ENCODE assay signal across 21 cellular contexts in genomic region chr3:53775834-53776251, GRCh38.
A peak's percentile ranks its signal among the peaks of the same experiment; 100 is the strongest.
DNase-seq lines count a peak whose midpoint lies in the region; ATAC-seq, FAIRE-seq and TF ChIP-seq lines count a peak whose summit lies in the region.
"Had no signal": no experiment of that assay in that cellular context is flagged by ENCODE, and none has a peak within 500 bp of the region (broad histone marks: within the 10 kb centered on the region; RNA-seq: fewer than 3 reads in every experiment).

No MANE protein-coding gene starts in this region.

- no peak overlapping the region for H3K23ac ChIP-seq in mesenchymal stem cell (ENCODE audit: low read length in 2 of 2)

- H3K4me2 ChIP-seq in mammary epithelial cell (ENCODE audit: insufficient read depth, low read depth, low read length) = peak overlapping the region; percentile 18
- no peak overlapping the region for H3K4me2 ChIP-seq in mesenchymal stem cell (ENCODE audit: low read length, poor library complexity, severe bottlenecking)

- H3K4me3 ChIP-seq in mammary epithelial cell (replicated peaks in 1 of 3; ENCODE audit: insufficient read depth in 1 of 3, low read depth in 2 of 3, low read length in 3 of 3) (no peak overlapping the region), mesenchymal stem cell (ENCODE audit: insufficient read depth in 1 of 2, low read depth in 1 of 2, low read length in 2 of 2) (no peak overlapping the region)
- H3K4me3 ChIP-seq: K562, left lung, mucosa of descending colon, tibial artery had no signal

- no peak overlapping the region for H2BK5ac ChIP-seq in mesenchymal stem cell (ENCODE audit: low read depth, low read length, poor library complexity, severe bottlenecking)

- intact Hi-C loops in mammary epithelial cell (cut with micrococcal nuclease) = loop anchor here (2.0 kb wide), 1 partner anchor 19 kb away; no protein-coding TSS in a partner anchor

- peaks cover 28% of the 10 kb centered on the region for H3K4me1 ChIP-seq in mammary epithelial cell (ENCODE audit: insufficient read depth, low read length)
- H3K4me1 ChIP-seq in mesenchymal stem cell (ENCODE audit: control insufficient read depth, insufficient read depth, low read depth, low read length) = peaks cover 2% of the 10 kb centered on the region

- no peak overlapping the region for H3K9ac ChIP-seq in mammary epithelial cell (ENCODE audit: insufficient read depth, low read length)
- peak overlapping the region; percentile 34 for H3K9ac ChIP-seq in mesenchymal stem cell (ENCODE audit: low read length)

- TF ChIP-seq CTCF in D721Med (IDR thresholded peaks at IDR 0.05; ENCODE audit: insufficient read depth, missing control alignments) (no peak), mammary epithelial cell (conservative IDR thresholded peaks at IDR 0.05 in 1 of 2, IDR thresholded peaks at IDR 0.05 in 1 of 2; ENCODE audit: extremely low read depth in 1 of 2, insufficient read depth in 1 of 2, low read depth in 1 of 2, low read length in 2 of 2) (no peak)

- no peaks in the 10 kb centered on the region for H4K20me1 ChIP-seq in mammary epithelial cell (ENCODE audit: insufficient read depth, low read length)

- H3K36me3 ChIP-seq in mammary epithelial cell (ENCODE audit: insufficient read depth, low read length) = no peaks in the 10 kb centered on the region
- no peaks in the 10 kb centered on the region for H3K36me3 ChIP-seq in mesenchymal stem cell (ENCODE audit: control insufficient read depth in 1 of 2, insufficient read depth in 2 of 2, low read depth in 1 of 2, low read length in 2 of 2)
- H3K36me3 ChIP-seq: brain microvascular endothelial cell, left lung, neutrophil, tibial artery had no signal

- BruUV-seq in mammary epithelial cell (replicated peaks; lab: Mats Ljungman, UMichigan) = no TSS peak

- H2BK120ac ChIP-seq in mesenchymal stem cell (ENCODE audit: low read depth, low read length) = no peak overlapping the region

- H4K91ac ChIP-seq in mesenchymal stem cell (ENCODE audit: low read length) = no peak overlapping the region

- 11% methylated on average over 5 of the region's 5 CpGs for WGBS in mammary epithelial cell (ENCODE audit: low coverage, missing lambda C conversion rate)
- 89% methylated on average over 5 of the region's 5 CpGs for WGBS in mesenchymal stem cell

- H3K27me3 ChIP-seq in mammary epithelial cell (ENCODE audit: insufficient read depth, low read length) = no peaks in the 10 kb centered on the region
- peaks cover under 1 to 31% of the 10 kb centered on the region in 2 experiments for H3K27me3 ChIP-seq in mesenchymal stem cell (ENCODE audit: control insufficient read depth in 1 of 2, insufficient read depth in 1 of 2, low read length in 2 of 2)
- H3K27me3 ChIP-seq: brain microvascular endothelial cell, left lung, neutrophil, tibial artery had no signal

- no peak overlapping the region for H2BK12ac ChIP-seq in mesenchymal stem cell (ENCODE audit: low read length in 2 of 2)

- CTCF ChIA-PET in mammary epithelial cell (lab: Charles Lee; ENCODE audit: low non-redundant PET) = interaction anchor here (0.6 kb wide), 1 partner anchor 65 kb away, joined by 3 read pairs; no protein-coding TSS in a partner anchor

- peak; percentile 93 for FAIRE-seq in D721Med (lab: Jason Lieb, UNC)
- FAIRE-seq: K562 had no signal

- H3K9me3 ChIP-seq in mammary epithelial cell (replicated peaks; ENCODE audit: insufficient read depth, low read length) (no peaks in the 10 kb centered on the region), mesenchymal stem cell (ENCODE audit: control insufficient read depth, low read length) (no peaks in the 10 kb centered on the region)
- H3K9me3 ChIP-seq: left lung, mucosa of descending colon, neutrophil, tibial artery had no signal

- no peaks in the 10 kb centered on the region for H3K79me1 ChIP-seq in mesenchymal stem cell (replicated peaks; ENCODE audit: low read length, poor library complexity, severe bottlenecking)

- no peak overlapping the region for H2AK5ac ChIP-seq in mesenchymal stem cell (ENCODE audit: low read length, severe bottlenecking)

- H3K14ac ChIP-seq in mesenchymal stem cell (ENCODE audit: low read length in 2 of 2) = no peak overlapping the region

- H4K8ac ChIP-seq in mesenchymal stem cell (ENCODE audit: low read length) = no peak overlapping the region

- no peak overlapping the region for H3K4ac ChIP-seq in mesenchymal stem cell (ENCODE audit: low read depth in 1 of 2, low read length in 2 of 2)

- H2BK15ac ChIP-seq in mesenchymal stem cell (ENCODE audit: low read depth, poor library complexity, severe bottlenecking) = no peak overlapping the region

- H3K27ac ChIP-seq in mammary epithelial cell (ENCODE audit: insufficient read depth, low read depth, low read length) (peak overlapping the region; percentile 33), mesenchymal stem cell (ENCODE audit: low read length, poor library complexity, severe bottlenecking) (no peak overlapping the region)
- H3K27ac ChIP-seq: brain microvascular endothelial cell, left lung, neutrophil had no signal

- no peak overlapping the region for H3K18ac ChIP-seq in mesenchymal stem cell (ENCODE audit: low read depth in 1 of 2, low read length in 2 of 2)

- in situ Hi-C loops in mammary epithelial cell (cut with MboI; ENCODE audit: low sequenced_read_pairs in 2 of 2) = no loop called here

- no peaks in the 10 kb centered on the region for H3K79me2 ChIP-seq in mammary epithelial cell (ENCODE audit: insufficient read depth, low read length)

- H2AFZ ChIP-seq in mammary epithelial cell (ENCODE audit: low read depth, low read length) (peak overlapping the region; percentile 60), mesenchymal stem cell (ENCODE audit: low read depth, low read length) (no peak overlapping the region)

- ATAC-seq in GM21723 (IDR thresholded peaks at IDR 0.05; ENCODE audit: unreplicated experiment) (no peak), GM21825 (IDR thresholded peaks at IDR 0.05; ENCODE audit: unreplicated experiment) (no peak)
- ATAC-seq: activated T-cell treated with anti-CD3 and anti-CD28 coated beads, Interleukin-2, amount 50 U/mL, for 72 hours; K562; left lung; mucosa of descending colon; stimulated activated memory B cell treated with anti-CD40 and anti-IgM and Interleukin-4, amounts not matched to agents 10 μg/mL and 1 μg/mL and 100 μg/mL, for 72 hours; T-helper 17 cell had no signal

- DNase-seq in D721Med (ENCODE audit: insufficient read length, low spot score) (peak; percentile 47), NCI-H187 treated with DMSO at 0.1 percent for 48 hours (lab: John Stamatoyannopoulos, UW) (peak; percentile 19), mammary epithelial cell (peak; percentile 63), mesenchymal stem cell (no peak), NCI-H524 treated with DMSO at 0.1 percent for 48 hours (lab: John Stamatoyannopoulos, UW) (no peak)
- no peak for DNase-seq in stimulated activated CD4-positive, alpha-beta T cell treated with anti-CD3 and anti-CD28 coated beads, Interleukin-1b, Interleukin-23, amount 100 ng/mL, for 48 hours
- DNase-seq: activated T-cell treated with anti-CD3 and anti-CD28 coated beads, Interleukin-2, amount 50 U/mL, for 72 hours; brain microvascular endothelial cell; CD4-positive, alpha-beta memory T cell; H9; left lung; mucosa of descending colon; MV-4-11; stimulated activated CD4-positive, alpha-beta T cell treated with anti-CD3 and anti-CD28 coated beads, Interleukin-12 subunit alpha, Interleukin-12 subunit beta, amount 100 ng/mL, for 4 hours; T-helper 17 cell; tibial artery had no signal

- dilution Hi-C loops in mammary epithelial cell (cut with HindIII; ENCODE audit: low sequenced_read_pairs) = no loop called here

Comparison
In these comparisons a context has a peak if more than half of its experiments do, and no peak if none do; other contexts are left out.
1. DNase-seq: peak in D721Med (single experiment), NCI-H187 treated with DMSO at 0.1 percent for 48 hours (single experiment) and mammary epithelial cell (single experiment); none in mesenchymal stem cell (single experiment), NCI-H524 treated with DMSO at 0.1 percent for 48 hours (single experiment) and stimulated activated CD4-positive, alpha-beta T cell treated with anti-CD3 and anti-CD28 coated beads, Interleukin-1b, Interleukin-23, amount 100 ng/mL, for 48 hours (single experiment).